ENCODE assay signal across 30 cellular contexts in the genomic region with DNA sequence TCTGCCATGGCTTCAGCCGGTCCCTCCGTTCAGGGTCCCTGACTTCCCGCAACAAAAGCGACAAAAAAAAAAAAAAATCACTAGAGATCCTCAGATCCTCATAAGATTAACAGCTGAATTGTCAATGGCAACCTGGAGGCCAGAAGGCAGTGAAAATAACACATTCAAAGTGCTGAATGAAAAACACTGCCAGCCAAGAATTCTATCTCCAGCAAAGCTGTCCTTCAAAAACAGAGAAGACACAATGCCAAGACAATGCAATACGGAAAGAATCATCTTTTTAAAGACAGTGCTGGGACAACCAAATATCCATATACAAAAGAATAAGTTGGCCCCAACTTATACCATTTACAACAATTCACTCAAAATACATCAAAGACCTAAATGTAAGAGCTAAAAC.
"Had no signal": no experiment of that assay in that cellular context is flagged by ENCODE, and none has a peak within 500 bp of the region (broad histone marks: within the 10 kb centered on the region; RNA-seq: fewer than 3 reads in every experiment).

No MANE protein-coding gene starts in this region.

- H3K27me3 ChIP-seq: gastrocnemius medialis, ovary, suprapubic skin, transverse colon, upper lobe of right lung, uterus had no signal

- H3K36me3 ChIP-seq: ovary had no signal

- H3K9me3 ChIP-seq: gastrocnemius medialis, ovary had no signal

- FAIRE-seq: keratinocyte had no signal

- H3K27me3 Mint-ChIP-seq: effector memory CD8-positive, alpha-beta T cell; memory B cell; naive B cell; stimulated activated naive CD8-positive, alpha-beta T cell treated with anti-CD3 and anti-CD28 coated beads, Interleukin-15, amount 100 ng/mL, for 72 hours had no signal

- H3K4me3 ChIP-seq: gastrocnemius medialis, lung, mucosa of descending colon, ovary, psoas muscle, skin epidermis, suprapubic skin, transverse colon, upper lobe of right lung, uterus had no signal

- DNase-seq: cortex of kidney; effector memory CD8-positive, alpha-beta T cell; foreskin fibroblast; gastrocnemius medialis; head of caudate nucleus; left ventricle myocardium superior; mucosa of descending colon; naive B cell; nucleus accumbens; ovary; posterior cingulate gyrus; psoas muscle; right cardiac atrium; stimulated activated CD4-positive, alpha-beta T cell treated with anti-CD3 and anti-CD28 coated beads, Interleukin-15, amount 100 ng/mL, for 24 hours; stimulated activated CD4-positive, alpha-beta T cell treated with anti-CD3 and anti-CD28 coated beads, Interleukin-2, amount 100 ng/mL, for 48 hours; stimulated activated CD8-positive, alpha-beta memory T cell treated with anti-CD3 and anti-CD28 coated beads, Interleukin-4, amount 100 ng/mL, for 48 hours; stimulated activated naive CD4-positive, alpha-beta T cell; stimulated activated naive CD8-positive, alpha-beta T cell treated with anti-CD3 and anti-CD28 coated beads, Interleukin-15, amount 100 ng/mL, for 72 hours; transverse colon; upper lobe of right lung; uterus had no signal

- ATAC-seq: effector memory CD8-positive, alpha-beta T cell; esophagus mucosa; gastrocnemius medialis; left ventricle myocardium superior; mucosa of descending colon; psoas muscle; right cardiac atrium; stimulated activated naive CD8-positive, alpha-beta T cell treated with anti-CD3 and anti-CD28 coated beads, Interleukin-15, amount 100 ng/mL, for 72 hours; upper lobe of right lung had no signal

- H3K4me1 ChIP-seq: gastrocnemius medialis, psoas muscle, suprapubic skin, transverse colon, upper lobe of right lung, uterus had no signal

- H3K4me3 Mint-ChIP-seq: effector memory CD8-positive, alpha-beta T cell; memory B cell; mesothelial cell of epicardium; naive B cell; nephron; stimulated activated naive CD8-positive, alpha-beta T cell treated with anti-CD3 and anti-CD28 coated beads, Interleukin-15, amount 100 ng/mL, for 72 hours had no signal

- H3K27ac Mint-ChIP-seq: memory B cell; mesothelial cell of epicardium; nephron; stimulated activated naive CD8-positive, alpha-beta T cell treated with anti-CD3 and anti-CD28 coated beads, Interleukin-15, amount 100 ng/mL, for 72 hours had no signal

- H3K27ac ChIP-seq: epithelial cell of prostate, gastrocnemius medialis, ovary, psoas muscle, skin epidermis, suprapubic skin, transverse colon, upper lobe of right lung, uterus had no signal

- H3K4me1 Mint-ChIP-seq: mesothelial cell of epicardium, nephron had no signal
